ENCODE assay signal across 1 cellular context in genomic region chr7:13849528-13849892, GRCh38.
A peak's percentile ranks its signal among the peaks of the same experiment; 100 is the strongest.
TF ChIP-seq lines count a peak whose summit lies in the region.

No MANE protein-coding gene starts in this region.

TF ChIP-seq in K562, 482 proteins besides CTCF, POLR2A, EP300 and RAD21 (continued from another document):
- TF ChIP-seq CHD7 (IDR thresholded peaks at IDR 0.05; ENCODE audit: low read depth, low read length): no peak
- TF ChIP-seq ZNF589 (CRISPR knock-in tag; IDR thresholded peaks at IDR 0.05; ENCODE audit: low read depth): peak; percentile 97
- no peak for TF ChIP-seq ZBTB11 (CRISPR knock-in tag; IDR thresholded peaks at IDR 0.05)
- TF ChIP-seq RNF2 (IDR thresholded peaks at IDR 0.05): no peak
- TF ChIP-seq NFRKB (IDR thresholded peaks at IDR 0.05; ENCODE audit: low read depth): 0 out of 2 replicates have a peak, but pooled peaks have one; percentile 25
- TF ChIP-seq DDX20 (tag; IDR thresholded peaks at IDR 0.05; ENCODE audit: low read depth): peak; percentile 87
- TF ChIP-seq PTRF (tag; IDR thresholded peaks at IDR 0.05): peak; percentile 90
- no peak for TF ChIP-seq WHSC1 (IDR thresholded peaks at IDR 0.05; ENCODE audit: low read length)
- TF ChIP-seq ZNF766 (CRISPR knock-in tag; conservative IDR thresholded peaks at IDR 0.05): peak; percentile 71
- TF ChIP-seq ZNF124 (CRISPR knock-in tag; IDR thresholded peaks at IDR 0.05): no peak
- TF ChIP-seq MAZ (CRISPR knock-in tag; conservative IDR thresholded peaks at IDR 0.05 in 1 of 2, IDR thresholded peaks at IDR 0.05 in 1 of 2): 0 out of 4 replicates have a peak, but pooled peaks of 1 of the 2 experiments have one; percentile 41
- no peak for TF ChIP-seq E2F1 (CRISPR knock-in tag; IDR thresholded peaks at IDR 0.05)
